ENCODE assay signal across 27 cellular contexts in genomic region chr10:19021162-19021561, GRCh38. TPM values are rescaled to one million over a fixed set of nuclear protein-coding genes. Genes with fewer than 3 reads are reported as not detected.
"Had no signal": no experiment of that assay in that cellular context is flagged by ENCODE, and none has a peak within 500 bp of the region (broad histone marks: within the 10 kb centered on the region; RNA-seq: fewer than 3 reads in every experiment).

No MANE protein-coding gene starts in this region.

- FAIRE-seq: urothelium cell line had no signal

- H3K36me3 Mint-ChIP-seq: natural killer cell; neural progenitor cell; stimulated activated effector memory CD8-positive, alpha-beta T cell treated with anti-CD3 and anti-CD28 coated beads, Interleukin-12 subunit alpha, Interleukin-12 subunit beta, amount 100 ng/mL, for 72 hours; stimulated activated naive B cell treated with anti-CD40 and anti-IgM and Interleukin-4, amounts not matched to agents 10 μg/mL and 1 μg/mL and 100 μg/mL, for 72 hours had no signal

- H3K9me3 ChIP-seq: ovary, psoas muscle, thoracic aorta, thyroid gland, upper lobe of left lung, vagina had no signal

- H3K4me3 ChIP-seq: neural progenitor cell, ovary, psoas muscle, skin epidermis, stomach, thoracic aorta, thyroid gland, tibial nerve, upper lobe of left lung, vagina had no signal

- H3K79me2 ChIP-seq: parathyroid adenoma had no signal

- H3K27me3 Mint-ChIP-seq: progenitor cell of endocrine pancreas; stimulated activated naive B cell treated with anti-CD40 and anti-IgM and Interleukin-4, amounts not matched to agents 10 μg/mL and 1 μg/mL and 100 μg/mL, for 72 hours; stimulated activated naive CD8-positive, alpha-beta T cell treated with anti-CD3 and anti-CD28 coated beads, Interleukin-15, Interleukin-2, amounts not matched to agents 100 ng/mL and 50 ng/mL, for 24 hours had no signal

- H2AFZ ChIP-seq: neural progenitor cell, parathyroid adenoma had no signal

- H3K36me3 ChIP-seq: neural progenitor cell, ovary, stomach, thoracic aorta, thyroid gland, tibial nerve, upper lobe of left lung, vagina had no signal

- H3K4me1 Mint-ChIP-seq: natural killer cell; nephron; neural progenitor cell; stimulated activated effector memory CD8-positive, alpha-beta T cell treated with anti-CD3 and anti-CD28 coated beads, Interleukin-12 subunit alpha, Interleukin-12 subunit beta, amount 100 ng/mL, for 72 hours; stimulated activated naive B cell treated with anti-CD40 and anti-IgM and Interleukin-4, amounts not matched to agents 10 μg/mL and 1 μg/mL and 100 μg/mL, for 72 hours had no signal

- H3K4me1 ChIP-seq: parathyroid adenoma, psoas muscle, stomach, thyroid gland, tibial nerve, upper lobe of left lung, vagina had no signal

- H3K27ac Mint-ChIP-seq: natural killer cell; nephron; neural progenitor cell; progenitor cell of endocrine pancreas; stimulated activated effector memory CD8-positive, alpha-beta T cell treated with anti-CD3 and anti-CD28 coated beads, Interleukin-12 subunit alpha, Interleukin-12 subunit beta, amount 100 ng/mL, for 72 hours; stimulated activated naive B cell treated with anti-CD40 and anti-IgM and Interleukin-4, amounts not matched to agents 10 μg/mL and 1 μg/mL and 100 μg/mL, for 72 hours; stimulated activated naive CD8-positive, alpha-beta T cell treated with anti-CD3 and anti-CD28 coated beads, Interleukin-15, Interleukin-2, amounts not matched to agents 100 ng/mL and 50 ng/mL, for 24 hours had no signal

- H3K9me3 Mint-ChIP-seq: nephron had no signal

- H3K27me3 ChIP-seq: neural progenitor cell, ovary, stomach, thyroid gland, tibial nerve, upper lobe of left lung, vagina had no signal

- H3K27ac ChIP-seq: neural progenitor cell, ovary, parathyroid adenoma, psoas muscle, skin epidermis, stomach, thoracic aorta, thyroid gland, tibial nerve, upper lobe of left lung, vagina had no signal

- H3K9ac ChIP-seq: neural progenitor cell, parathyroid adenoma had no signal

- ATAC-seq: natural killer cell; psoas muscle; right cardiac atrium; sciatic nerve; stimulated activated effector memory CD8-positive, alpha-beta T cell treated with anti-CD3 and anti-CD28 coated beads, Interleukin-12 subunit alpha, Interleukin-12 subunit beta, amount 100 ng/mL, for 72 hours; stimulated activated naive B cell treated with anti-CD40 and anti-IgM and Interleukin-4, amounts not matched to agents 10 μg/mL and 1 μg/mL and 100 μg/mL, for 72 hours had no signal

- DNase-seq: natural killer cell; occipital lobe; ovary; posterior cingulate gyrus; psoas muscle; right cardiac atrium; stimulated activated CD4-positive, alpha-beta T cell treated with anti-CD3 and anti-CD28 coated beads, Interleukin-15, amount 100 ng/mL, for 24 hours; stimulated activated CD4-positive, alpha-beta T cell treated with anti-CD3 and anti-CD28 coated beads, Interleukin-2, amount 100 ng/mL, for 24 hours; stimulated activated CD4-positive, alpha-beta T cell treated with anti-CD3 and anti-CD28 coated beads, Interleukin-2, amount 100 ng/mL, for 48 hours; stimulated activated CD4-positive, alpha-beta T cell treated with anti-CD3 and anti-CD28 coated beads, Interleukin-4, amount 100 ng/mL, for 24 hours; stimulated activated naive B cell treated with anti-CD40 and anti-IgM and Interleukin-4, amounts not matched to agents 10 μg/mL and 1 μg/mL and 100 μg/mL, for 72 hours; stimulated activated naive CD4-positive, alpha-beta T cell treated with Interleukin-2 at 50 U/mL for 16 hours; stomach; thyroid gland; upper lobe of left lung had no signal

- H3K4me2 ChIP-seq: neural progenitor cell had no signal

- H3K4me3 Mint-ChIP-seq: natural killer cell; nephron; neural progenitor cell; stimulated activated effector memory CD8-positive, alpha-beta T cell treated with anti-CD3 and anti-CD28 coated beads, Interleukin-12 subunit alpha, Interleukin-12 subunit beta, amount 100 ng/mL, for 72 hours; stimulated activated naive B cell treated with anti-CD40 and anti-IgM and Interleukin-4, amounts not matched to agents 10 μg/mL and 1 μg/mL and 100 μg/mL, for 72 hours; stimulated activated naive CD8-positive, alpha-beta T cell treated with anti-CD3 and anti-CD28 coated beads, Interleukin-15, Interleukin-2, amounts not matched to agents 100 ng/mL and 50 ng/mL, for 24 hours had no signal

RNA-seq across cellular contexts. Expression of gene MALRD1, which starts 27.4 kb away (rescaled TPM):
- total RNA-seq: natural killer cell had no signal
